14 cellular contexts compared by ENCODE assay signal in the genomic region with DNA sequence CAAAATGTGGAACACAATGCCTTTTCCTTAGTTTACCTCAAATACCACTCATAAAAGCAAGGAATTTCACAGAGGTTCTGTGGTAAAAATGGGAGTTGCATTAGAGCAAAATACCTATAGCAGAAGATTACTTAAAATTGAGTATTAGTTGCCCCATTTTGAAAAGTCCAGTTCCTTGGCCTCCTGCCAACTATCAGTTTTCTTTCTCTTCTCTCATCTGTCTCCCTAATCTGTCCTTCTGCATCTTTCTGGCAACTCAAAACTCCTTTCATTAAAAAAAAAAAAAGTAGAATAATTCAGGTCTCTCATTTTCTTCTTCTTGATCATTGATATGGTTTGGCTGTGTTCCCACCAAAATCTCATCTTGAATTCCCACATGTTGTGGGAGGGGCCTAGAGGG.
DNase-seq lines count a peak whose midpoint lies in the region; ATAC-seq, FAIRE-seq and TF ChIP-seq lines count a peak whose summit lies in the region.
"Had no signal": no experiment of that assay in that cellular context is flagged by ENCODE, and none has a peak within 500 bp of the region (broad histone marks: within the 10 kb centered on the region; RNA-seq: fewer than 3 reads in every experiment).

No MANE protein-coding gene starts in this region.

- H3K9me3 ChIP-seq in GM23248 (ENCODE audit: low read depth) (no peaks in the 10 kb centered on the region), keratinocyte (ENCODE audit: control insufficient read depth, low read depth, low read length) (no peaks in the 10 kb centered on the region)
- H3K9me3 ChIP-seq: A549, Caco-2 had no signal

- peaks cover 15% of the 10 kb centered on the region for H3K4me1 Mint-ChIP-seq in WTC11
- H3K4me1 Mint-ChIP-seq: CD8-positive, alpha-beta memory T cell had no signal

- H3K9me1 ChIP-seq in keratinocyte (ENCODE audit: control insufficient read depth, extremely low read depth, insufficient read depth, low read length) = no peaks in the 10 kb centered on the region

- POLR2A ChIA-PET in WTC11 (lab: Charles Lee) = no interaction called here

- FAIRE-seq in keratinocyte (lab: Jason Lieb, UNC) = no peak
- FAIRE-seq: A549 had no signal

- 0 out of 2 replicates have a peak, but pooled peaks cover 2% of the 10 kb centered on the region for H3K27me3 Mint-ChIP-seq in WTC11 (ENCODE audit: low read depth)

- H3F3A ChIP-seq in GM23248 (ENCODE audit: insufficient read depth) = peaks cover 39% of the 10 kb centered on the region

- DNase-seq in GM23248 (no peak), epithelial cell of prostate (ENCODE audit: low read depth, low spot score) (no peak), keratinocyte (ENCODE audit: low read depth, low spot score) (no peak), WTC11 (ENCODE audit: low spot score) (no peak), germinal center (ENCODE audit: low spot score) (no peak)
- no peak for DNase-seq in stimulated activated naive CD4-positive, alpha-beta T cell (lab: John Stamatoyannopoulos, UW)
- DNase-seq in stimulated activated CD4-positive, alpha-beta T cell treated with anti-CD3 and anti-CD28 coated beads, Interleukin-4, amount 100 ng/mL, for 4 hours = no peak
- DNase-seq: Caco-2; CD8-positive, alpha-beta memory T cell; DMS 273 treated with DMSO at 0.1 percent for 48 hours; HCEC 1CT had no signal

- no peak for ATAC-seq in WTC11

- CTCF ChIA-PET in WTC11 (lab: Charles Lee) = interaction anchor here (0.7 kb wide), 1 partner anchor 312 kb away, joined by 3 read pairs; no protein-coding TSS in a partner anchor

- H3K27ac ChIP-seq in GM23248 = no peak overlapping the region
- peak overlapping the region; percentile 79 for H3K27ac ChIP-seq in epithelial cell of prostate
- H3K27ac ChIP-seq in keratinocyte (ENCODE audit: control insufficient read depth, insufficient read depth, low read length) = peak overlapping the region; percentile 73
- H3K27ac ChIP-seq: A549 had no signal

- H3K4me3 ChIP-seq in GM23248 (no peak overlapping the region), keratinocyte (ENCODE audit: control insufficient read depth in 2 of 3, extremely low read depth in 1 of 3, insufficient read depth in 2 of 3, low read depth in 1 of 3, low read length in 3 of 3) (no peak overlapping the region)
- H3K4me3 ChIP-seq: A549 had no signal

- TF ChIP-seq RAD21 in Ishikawa (IDR thresholded peaks at IDR 0.05; ENCODE audit: low read depth) = no peak

- dilution Hi-C loops in keratinocyte (cut with MboI; ENCODE audit: extremely low pct_ligation_motif_present, low sequenced_read_pairs) = no loop called here

- no peaks in the 10 kb centered on the region for H3K79me2 ChIP-seq in GM23248 (ENCODE audit: insufficient read depth)
- H3K79me2 ChIP-seq in keratinocyte (ENCODE audit: control insufficient read depth, insufficient read depth, low read length) = no peaks in the 10 kb centered on the region

- H2AFZ ChIP-seq in GM23248 = 0 out of 2 replicates have a peak overlapping the region, but pooled peaks have one; percentile 50
- no peak overlapping the region for H2AFZ ChIP-seq in keratinocyte (ENCODE audit: control insufficient read depth, low read length)

- H3K9me2 ChIP-seq in GM23248 (ENCODE audit: insufficient read depth) = no peaks in the 10 kb centered on the region

- no peak overlapping the region for H3K4me3 Mint-ChIP-seq in WTC11
- H3K4me3 Mint-ChIP-seq: CD14-positive monocyte; CD8-positive, alpha-beta memory T cell had no signal

- peak overlapping the region; percentile 59 for H3K4me2 ChIP-seq in GM23248 (ENCODE audit: unreplicated experiment)
- peak overlapping the region; percentile 31 for H3K4me2 ChIP-seq in keratinocyte (ENCODE audit: control insufficient read depth, extremely low read depth, insufficient read depth, low read depth, low read length)
- H3K4me2 ChIP-seq: A549 had no signal

- in situ Hi-C loops in GM23248 (cut with MboI) = no loop called here

- TF ChIP-seq CTCF in keratinocyte (optimal IDR thresholded peaks at IDR 0.05 in 1 of 3, IDR thresholded peaks at IDR 0.05 in 1 of 3, conservative IDR thresholded peaks at IDR 0.05 in 1 of 3; ENCODE audit: extremely low read depth in 1 of 3, insufficient read depth in 2 of 3, low read length in 3 of 3) (no peak), WTC11 (IDR thresholded peaks at IDR 0.05) (no peak)

- H3K36me3 Mint-ChIP-seq in WTC11 = no peaks in the 10 kb centered on the region
- H3K36me3 Mint-ChIP-seq: CD14-positive monocyte; CD8-positive, alpha-beta memory T cell had no signal

- H3K4me1 ChIP-seq in GM23248 (ENCODE audit: insufficient read depth) = peaks cover 36% of the 10 kb centered on the region
- H3K4me1 ChIP-seq in keratinocyte (ENCODE audit: control insufficient read depth, extremely low read depth, insufficient read depth, low read length) = peaks cover 47% of the 10 kb centered on the region
- H3K4me1 ChIP-seq: Caco-2 had no signal

- H3K27ac Mint-ChIP-seq in WTC11 = no peak overlapping the region
- H3K27ac Mint-ChIP-seq: CD8-positive, alpha-beta memory T cell had no signal

- H3K27me3 ChIP-seq in GM23248 (replicated peaks; ENCODE audit: insufficient read depth) = no peaks in the 10 kb centered on the region
- no peaks in the 10 kb centered on the region for H3K27me3 ChIP-seq in keratinocyte (ENCODE audit: control insufficient read depth, extremely low read depth, insufficient read depth, low read length)

- H4K20me1 ChIP-seq in GM23248 (ENCODE audit: insufficient read depth) (no peaks in the 10 kb centered on the region), keratinocyte (ENCODE audit: control insufficient read depth, extremely low read depth, insufficient read depth, low read length) (no peaks in the 10 kb centered on the region)

- H3K9ac ChIP-seq in GM23248 = no peak overlapping the region
- H3K9ac ChIP-seq in keratinocyte (ENCODE audit: control insufficient read depth, extremely low read depth, insufficient read depth, low read length) = no peak overlapping the region

- no peak for TF ChIP-seq EP300 in Ishikawa (IDR thresholded peaks at IDR 0.05; ENCODE audit: borderline replicate concordance)

- H3K9me3 Mint-ChIP-seq in WTC11 = peaks cover 15% of the 10 kb centered on the region
- H3K9me3 Mint-ChIP-seq: CD8-positive, alpha-beta memory T cell had no signal

- H3K36me3 ChIP-seq in GM23248 (ENCODE audit: low read depth) (no peaks in the 10 kb centered on the region), keratinocyte (ENCODE audit: control insufficient read depth in 2 of 2, extremely low read depth in 1 of 2, insufficient read depth in 2 of 2, low read length in 2 of 2) (no peaks in the 10 kb centered on the region)

TF ChIP-seq in Ishikawa, 13 proteins besides CTCF, POLR2A, EP300 and RAD21:
- no peak for TF ChIP-seq FOXM1 (IDR thresholded peaks at IDR 0.05; ENCODE audit: borderline replicate concordance, low read depth)
- TF ChIP-seq ZBTB7A (IDR thresholded peaks at IDR 0.05; ENCODE audit: low read depth) = no peak
- no peak for TF ChIP-seq CREB1 (IDR thresholded peaks at IDR 0.05; ENCODE audit: low read depth)
- TF ChIP-seq TAF1 (IDR thresholded peaks at IDR 0.05; ENCODE audit: low read depth) = no peak
- no peak for TF ChIP-seq EGR1 (IDR thresholded peaks at IDR 0.05)
- TF ChIP-seq TCF12 (IDR thresholded peaks at IDR 0.05; ENCODE audit: low read depth) = no peak
- peak; percentile 23; the same call in 1 of the 2 replicates for TF ChIP-seq NFIC (IDR thresholded peaks at IDR 0.05)
- TF ChIP-seq TEAD4 (IDR thresholded peaks at IDR 0.05) = no peak
- TF ChIP-seq, protein P1, sequence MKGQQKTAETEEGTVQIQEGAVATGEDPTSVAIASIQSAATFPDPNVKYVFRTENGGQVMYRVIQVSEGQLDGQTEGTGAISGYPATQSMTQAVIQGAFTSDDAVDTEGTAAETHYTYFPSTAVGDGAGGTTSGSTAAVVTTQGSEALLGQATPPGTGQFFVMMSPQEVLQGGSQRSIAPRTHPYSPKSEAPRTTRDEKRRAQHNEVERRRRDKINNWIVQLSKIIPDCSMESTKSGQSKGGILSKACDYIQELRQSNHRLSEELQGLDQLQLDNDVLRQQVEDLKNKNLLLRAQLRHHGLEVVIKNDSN (IDR thresholded peaks at IDR 0.05) = no peak

TF ChIP-seq in WTC11, 78 proteins besides CTCF, POLR2A, EP300 and RAD21 (continues in another document):
- TF ChIP-seq, protein P2, sequence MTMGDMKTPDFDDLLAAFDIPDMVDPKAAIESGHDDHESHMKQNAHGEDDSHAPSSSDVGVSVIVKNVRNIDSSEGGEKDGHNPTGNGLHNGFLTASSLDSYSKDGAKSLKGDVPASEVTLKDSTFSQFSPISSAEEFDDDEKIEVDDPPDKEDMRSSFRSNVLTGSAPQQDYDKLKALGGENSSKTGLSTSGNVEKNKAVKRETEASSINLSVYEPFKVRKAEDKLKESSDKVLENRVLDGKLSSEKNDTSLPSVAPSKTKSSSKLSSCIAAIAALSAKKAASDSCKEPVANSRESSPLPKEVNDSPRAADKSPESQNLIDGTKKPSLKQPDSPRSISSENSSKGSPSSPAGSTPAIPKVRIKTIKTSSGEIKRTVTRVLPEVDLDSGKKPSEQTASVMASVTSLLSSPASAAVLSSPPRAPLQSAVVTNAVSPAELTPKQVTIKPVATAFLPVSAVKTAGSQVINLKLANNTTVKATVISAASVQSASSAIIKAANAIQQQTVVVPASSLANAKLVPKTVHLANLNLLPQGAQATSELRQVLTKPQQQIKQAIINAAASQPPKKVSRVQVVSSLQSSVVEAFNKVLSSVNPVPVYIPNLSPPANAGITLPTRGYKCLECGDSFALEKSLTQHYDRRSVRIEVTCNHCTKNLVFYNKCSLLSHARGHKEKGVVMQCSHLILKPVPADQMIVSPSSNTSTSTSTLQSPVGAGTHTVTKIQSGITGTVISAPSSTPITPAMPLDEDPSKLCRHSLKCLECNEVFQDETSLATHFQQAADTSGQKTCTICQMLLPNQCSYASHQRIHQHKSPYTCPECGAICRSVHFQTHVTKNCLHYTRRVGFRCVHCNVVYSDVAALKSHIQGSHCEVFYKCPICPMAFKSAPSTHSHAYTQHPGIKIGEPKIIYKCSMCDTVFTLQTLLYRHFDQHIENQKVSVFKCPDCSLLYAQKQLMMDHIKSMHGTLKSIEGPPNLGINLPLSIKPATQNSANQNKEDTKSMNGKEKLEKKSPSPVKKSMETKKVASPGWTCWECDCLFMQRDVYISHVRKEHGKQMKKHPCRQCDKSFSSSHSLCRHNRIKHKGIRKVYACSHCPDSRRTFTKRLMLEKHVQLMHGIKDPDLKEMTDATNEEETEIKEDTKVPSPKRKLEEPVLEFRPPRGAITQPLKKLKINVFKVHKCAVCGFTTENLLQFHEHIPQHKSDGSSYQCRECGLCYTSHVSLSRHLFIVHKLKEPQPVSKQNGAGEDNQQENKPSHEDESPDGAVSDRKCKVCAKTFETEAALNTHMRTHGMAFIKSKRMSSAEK (CRISPR knock-in tag; IDR thresholded peaks at IDR 0.05; ENCODE audit: borderline replicate concordance) = no peak
- TF ChIP-seq JUN (CRISPR knock-in tag; IDR thresholded peaks at IDR 0.05) (no peak), SMAD4 (CRISPR knock-in tag; IDR thresholded peaks at IDR 0.05) (no peak)
